Comparison of ENCODE assay signal across 12 cellular contexts in genomic region chr20:47346172-47346571, GRCh38. TPM values are rescaled to one million over a fixed set of nuclear protein-coding genes. Genes with fewer than 3 reads are reported as not detected.
DNase-seq lines count a peak whose midpoint lies in the region; ATAC-seq and TF ChIP-seq lines count a peak whose summit lies in the region.
"Had no signal": no experiment of that assay in that cellular context is flagged by ENCODE, and none has a peak within 500 bp of the region (broad histone marks: within the 10 kb centered on the region; RNA-seq: fewer than 3 reads in every experiment).

No MANE protein-coding gene starts in this region.

- DNase-seq in GM23338 (ENCODE audit: low spot score) (no peak), Panc1 (ENCODE audit: low read depth, low spot score) (no peak), endothelial cell (ENCODE audit: low spot score) (no peak), NCI-H187 treated with DMSO at 0.1 percent for 48 hours (lab: John Stamatoyannopoulos, UW) (no peak)
- no peak for DNase-seq in stimulated activated effector memory CD8-positive, alpha-beta T cell treated with anti-CD3 and anti-CD28 coated beads, Interleukin-12 subunit alpha, Interleukin-12 subunit beta, amount 100 ng/mL, for 72 hours (ENCODE audit: low spot score in 2 of 2)
- DNase-seq: Calu3; left lung; NCI-H1092 treated with DMSO at 0.1 percent for 48 hours; NCI-H510A treated with DMSO at 0.1 percent for 48 hours; stimulated activated CD4-positive, alpha-beta T cell treated with anti-CD3 and anti-CD28 coated beads, Interleukin-15, amount 100 ng/mL, for 24 hours had no signal

- peaks cover 9% of the 10 kb centered on the region for H3K27me3 Mint-ChIP-seq in GM23338 (ENCODE audit: insufficient read depth, low read depth, poor library complexity)
- no peaks in the 10 kb centered on the region for H3K27me3 Mint-ChIP-seq in endothelial cell (ENCODE audit: unreplicated experiment)

- peaks cover 100% of the 10 kb centered on the region for H3K79me2 ChIP-seq in GM23338 (replicated peaks; ENCODE audit: insufficient read depth)

- no peak overlapping the region; the same call in 1 of the 2 replicates for H3K27ac Mint-ChIP-seq in GM23338
- H3K27ac Mint-ChIP-seq in endothelial cell (ENCODE audit: unreplicated experiment), result peak overlapping the region; percentile 5
- H3K27ac Mint-ChIP-seq in stimulated activated effector memory CD8-positive, alpha-beta T cell treated with anti-CD3 and anti-CD28 coated beads, Interleukin-12 subunit alpha, Interleukin-12 subunit beta, amount 100 ng/mL, for 72 hours, result peak overlapping the region; percentile 72

- in situ Hi-C loops in Panc1 (cut with HindIII; ENCODE audit: low pct_unique_long_range_greater_than_20kb, low sequenced_read_pairs), result no loop called here

- no peaks in the 10 kb centered on the region for H3K27me3 ChIP-seq in GM23338 (ENCODE audit: insufficient read depth)
- H3K27me3 ChIP-seq in Panc1 (ENCODE audit: control insufficient read depth, insufficient read depth, low read length), result no peaks in the 10 kb centered on the region
- H3K27me3 ChIP-seq: left lung had no signal

- no peak for TF ChIP-seq CTCF in GM23338 (conservative IDR thresholded peaks at IDR 0.05; ENCODE audit: low read depth in 2 of 2)
- no peak for TF ChIP-seq CTCF in Panc1 (IDR thresholded peaks at IDR 0.05)
- no peak for TF ChIP-seq CTCF in endothelial cell (IDR thresholded peaks at IDR 0.05; ENCODE audit: unreplicated experiment)

- no peak overlapping the region for H3K4me2 ChIP-seq in GM23338

- POLR2A ChIA-PET in Panc1 (lab: Charles Lee), result interaction anchor here (1.2 kb wide), 1 partner anchor 8 kb away, joined by 5 read pairs; no protein-coding TSS in a partner anchor

- intact Hi-C loops in Panc1 (cut with micrococcal nuclease; ENCODE audit: unreplicated experiment), result no loop called here

- ATAC-seq in GM23338 (no peak), Panc1 (no peak), GM21360 (IDR thresholded peaks at IDR 0.05; ENCODE audit: unreplicated experiment) (no peak), HG03039 (IDR thresholded peaks at IDR 0.05; ENCODE audit: unreplicated experiment) (no peak)
- no peak for ATAC-seq in stimulated activated effector memory CD8-positive, alpha-beta T cell treated with anti-CD3 and anti-CD28 coated beads, Interleukin-12 subunit alpha, Interleukin-12 subunit beta, amount 100 ng/mL, for 72 hours
- ATAC-seq: left lung had no signal

- H3K36me3 ChIP-seq in GM23338 (ENCODE audit: insufficient read depth) (peaks cover 3% of the 10 kb centered on the region; the same call in 1 of the 2 replicates), Panc1 (ENCODE audit: control insufficient read depth, insufficient read depth, low read length) (peaks cover 2% of the 10 kb centered on the region; the same call in 1 of the 2 replicates)

- H3K4me1 ChIP-seq in GM23338 (ENCODE audit: insufficient read depth), result peaks cover 54% of the 10 kb centered on the region
- peaks cover 62% of the 10 kb centered on the region for H3K4me1 ChIP-seq in Panc1 (ENCODE audit: control insufficient read depth, insufficient read depth, low read length)

- H2AFZ ChIP-seq in GM23338, result no peak overlapping the region

- H3K9me3 Mint-ChIP-seq in GM23338, result no peaks in the 10 kb centered on the region
- H3K9me3 Mint-ChIP-seq in endothelial cell (ENCODE audit: unreplicated experiment), result no peaks in the 10 kb centered on the region
- no peaks in the 10 kb centered on the region for H3K9me3 Mint-ChIP-seq in stimulated activated effector memory CD8-positive, alpha-beta T cell treated with anti-CD3 and anti-CD28 coated beads, Interleukin-12 subunit alpha, Interleukin-12 subunit beta, amount 100 ng/mL, for 72 hours

- H3K4me3 ChIP-seq in GM23338, result no peak overlapping the region
- H3K4me3 ChIP-seq in Panc1 (ENCODE audit: low read depth in 2 of 2, low read length in 2 of 2), result no peak overlapping the region
- H3K4me3 ChIP-seq: left lung had no signal

- CTCF ChIA-PET in Panc1 (lab: Charles Lee), result no interaction called here

- H4K20me1 ChIP-seq in GM23338 (replicated peaks; ENCODE audit: insufficient read depth), result no peaks in the 10 kb centered on the region; the same call in 1 of the 2 replicates

- H3K36me3 Mint-ChIP-seq in GM23338 (ENCODE audit: low read depth) (peaks cover 62% of the 10 kb centered on the region), endothelial cell (ENCODE audit: low read depth, unreplicated experiment) (peaks cover 35% of the 10 kb centered on the region)
- peaks cover 36% of the 10 kb centered on the region for H3K36me3 Mint-ChIP-seq in stimulated activated effector memory CD8-positive, alpha-beta T cell treated with anti-CD3 and anti-CD28 coated beads, Interleukin-12 subunit alpha, Interleukin-12 subunit beta, amount 100 ng/mL, for 72 hours

- H3K27ac ChIP-seq in GM23338 (ENCODE audit: low read depth) (no peak overlapping the region), Panc1 (ENCODE audit: low read length) (peak overlapping the region; percentile 100)
- H3K27ac ChIP-seq: left lung had no signal

- peak overlapping the region; percentile 2; the same call in 1 of the 3 replicates for H3K4me3 Mint-ChIP-seq in GM23338
- H3K4me3 Mint-ChIP-seq in endothelial cell (ENCODE audit: unreplicated experiment), result peak overlapping the region; percentile 38
- no peak overlapping the region for H3K4me3 Mint-ChIP-seq in stimulated activated effector memory CD8-positive, alpha-beta T cell treated with anti-CD3 and anti-CD28 coated beads, Interleukin-12 subunit alpha, Interleukin-12 subunit beta, amount 100 ng/mL, for 72 hours

- BruUV-seq in Panc1 (replicated peaks; lab: Mats Ljungman, UMichigan), result no TSS peak

- H3K4me1 Mint-ChIP-seq in GM23338 (peaks cover 8% of the 10 kb centered on the region), endothelial cell (ENCODE audit: unreplicated experiment) (peaks cover 6% of the 10 kb centered on the region)
- H3K4me1 Mint-ChIP-seq in stimulated activated effector memory CD8-positive, alpha-beta T cell treated with anti-CD3 and anti-CD28 coated beads, Interleukin-12 subunit alpha, Interleukin-12 subunit beta, amount 100 ng/mL, for 72 hours, result peaks cover 13% of the 10 kb centered on the region

- H3F3A ChIP-seq in GM23338 (replicated peaks; ENCODE audit: low read depth), result no peaks in the 10 kb centered on the region; the same call in 1 of the 2 replicates

- no peaks in the 10 kb centered on the region for H3K9me3 ChIP-seq in Panc1 (ENCODE audit: control insufficient read depth, insufficient read depth, low read depth, low read length)
- H3K9me3 ChIP-seq: left lung had no signal

- no peaks in the 10 kb centered on the region for H3K9me2 ChIP-seq in GM23338 (ENCODE audit: insufficient read depth)

TF ChIP-seq in GM23338, 12 proteins besides CTCF, POLR2A, EP300 and RAD21 (continues in another document):
- TF ChIP-seq POLR2AphosphoS5 (IDR thresholded peaks at IDR 0.05; ENCODE audit: low read depth) (no peak), EZH2phosphoT487 (IDR thresholded peaks at IDR 0.05; ENCODE audit: unreplicated experiment) (no peak), ZNF331 (CRISPR knock-in tag; IDR thresholded peaks at IDR 0.05; ENCODE audit: low read depth) (no peak), CREB1 (CRISPR knock-in tag; IDR thresholded peaks at IDR 0.05; ENCODE audit: low read depth) (no peak), STAT1 (IDR thresholded peaks at IDR 0.05; ENCODE audit: unreplicated experiment) (no peak), NANOG (IDR thresholded peaks at IDR 0.05; ENCODE audit: borderline replicate concordance) (no peak), REST (IDR thresholded peaks at IDR 0.05; ENCODE audit: unreplicated experiment) (no peak)

RNA-seq across cellular contexts. Expression of gene ZMYND8, which starts 10.3 kb away (rescaled TPM):
- total RNA-seq in GM23338 (2014; rRNA removed; shearing (Covaris generic)), result 64.2 and 70.9 TPM in 2 replicates
- polyA plus RNA-seq in GM23338 (2016; fragmentation: Nextera tagmentation; extraction: Ambion mirVana), result 122 and 128 TPM in 2 replicates
- total RNA-seq in Panc1 (2021; ENCODE audit: unreplicated experiment), result 50.7 TPM
- polyA plus RNA-seq in Panc1 (2012; ENCODE audit: insufficient read length), result 26.6 TPM
- 109 TPM for total RNA-seq in endothelial cell (ENCODE audit: unreplicated experiment)
